In the genomic region with DNA sequence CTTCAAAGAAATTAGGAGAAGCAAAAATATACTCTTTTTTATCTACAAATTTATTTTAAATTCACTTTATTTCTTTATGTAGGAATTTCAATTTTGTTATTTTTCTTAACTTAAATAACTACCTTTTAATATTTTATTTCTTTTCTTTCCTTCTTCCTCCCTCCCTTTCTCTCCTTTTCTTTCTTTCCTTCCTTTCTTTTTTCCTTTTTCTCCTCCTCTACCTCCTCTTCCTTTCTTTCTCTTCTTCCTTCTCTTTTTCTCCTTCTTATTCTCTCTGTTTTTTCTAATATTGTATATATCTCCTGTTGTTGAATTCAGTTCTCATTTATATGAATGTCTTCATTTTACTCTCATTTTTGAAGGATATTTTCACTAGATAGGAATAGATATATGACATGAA, we compare ENCODE assay signal across 38 cellular contexts.
"Had no signal": no experiment of that assay in that cellular context is flagged by ENCODE, and none has a peak within 500 bp of the region (broad histone marks: within the 10 kb centered on the region; RNA-seq: fewer than 3 reads in every experiment).

No MANE protein-coding gene starts in this region.

- H3K36me3 Mint-ChIP-seq: activated CD4-positive, alpha-beta memory T cell treated with anti-CD3 and anti-CD28 coated beads for 36 hours; activated naive CD4-positive, alpha-beta T cell treated with anti-CD3 and anti-CD28 coated beads, Interleukin-2, amount 10 ng/mL, durations not matched to agents 7 days and 5 days; activated naive CD4-positive, alpha-beta T cell treated with anti-CD3 and anti-CD28 coated beads, Interleukin-2, amount 50 U/mL, for 24 hours; activated naive CD8-positive, alpha-beta T cell; activated naive CD8-positive, alpha-beta T cell treated with anti-CD3 and anti-CD28 coated beads, Interleukin-2, amount 10 ng/mL, durations not matched to agents 7 days and 5 days had no signal

- ATAC-seq: activated CD8-positive, alpha-beta T cell treated with anti-CD3 and anti-CD28 coated beads for 36 hours; activated naive CD8-positive, alpha-beta T cell treated with anti-CD3 and anti-CD28 coated beads, Interleukin-2, amount 50 U/mL, for 24 hours; activated T-cell treated with anti-CD3 and anti-CD28 coated beads, Interleukin-2, amount 50 U/mL, for 4 hours; activated T-cell treated with anti-CD3 and anti-CD28 coated beads, Interleukin-2, amount 50 U/mL, for 72 hours had no signal

- H3K9me3 Mint-ChIP-seq: activated CD4-positive, alpha-beta T cell treated with anti-CD3 and anti-CD28 coated beads, Interleukin-2, amount 10 ng/mL, durations not matched to agents 24 days and 14 days; activated CD8-positive, alpha-beta T cell treated with anti-CD3 and anti-CD28 coated beads for 36 hours; activated naive CD4-positive, alpha-beta T cell treated with anti-CD3 and anti-CD28 coated beads, Interleukin-2, amount 10 ng/mL, durations not matched to agents 7 days and 5 days; activated naive CD8-positive, alpha-beta T cell treated with anti-CD3 and anti-CD28 coated beads, Interleukin-2, amount 50 U/mL, for 24 hours had no signal

- H3K4me3 ChIP-seq: ascending aorta, cardiac muscle cell had no signal

- DNase-seq: activated B cell treated with CpG ODN at 0.5 μM for 24 hours; activated CD4-positive, alpha-beta memory T cell treated with anti-CD3 and anti-CD28 coated beads for 36 hours; activated CD4-positive, alpha-beta T cell treated with anti-CD3 and anti-CD28 coated beads for 4 hours; activated CD4-positive, alpha-beta T cell treated with anti-CD3 and anti-CD28 coated beads, Interleukin-2, amount 10 ng/mL, durations not matched to agents 24 days and 14 days; activated CD4-positive, alpha-beta T cell treated with anti-CD3 and anti-CD28 coated beads, Interleukin-2, amount 50 U/mL, for 1 hour; activated CD4-positive, alpha-beta T cell treated with anti-CD3 and anti-CD28 coated beads, Interleukin-2, amount 50 U/mL, for 4 hours; activated CD4-positive, CD25-positive, alpha-beta regulatory T cell treated with anti-CD3 and anti-CD28 coated beads, Interleukin-2, amount 50 U/mL, for 72 hours; activated CD8-positive, alpha-beta memory T cell treated with anti-CD3 and anti-CD28 coated beads, Interleukin-2, amount 50 U/mL, for 4 hours; activated CD8-positive, alpha-beta T cell treated with anti-CD3 and anti-CD28 coated beads for 36 hours; activated effector memory CD4-positive, alpha-beta T cell treated with Interleukin-2 at 50 U/mL for 16 hours; activated gamma-delta T cell; activated naive CD4-positive, alpha-beta T cell treated with anti-CD3 and anti-CD28 coated beads, Interleukin-2, amount 10 ng/mL, durations not matched to agents 7 days and 5 days; activated naive CD4-positive, alpha-beta T cell treated with Interleukin-2 at 50 U/mL for 16 hours; activated naive CD8-positive, alpha-beta T cell treated with anti-CD3 and anti-CD28 coated beads, Interleukin-2, amount 10 ng/mL, durations not matched to agents 7 days and 5 days; activated naive CD8-positive, alpha-beta T cell treated with anti-CD3 and anti-CD28 coated beads, Interleukin-2, amount 50 U/mL, for 24 hours; activated T-cell treated with anti-CD3 and anti-CD28 coated beads for 4 hours; activated T-cell treated with anti-CD3 and anti-CD28 coated beads, Interleukin-2, amount 50 U/mL, for 1 hour; activated T-cell treated with anti-CD3 and anti-CD28 coated beads, Interleukin-2, amount 50 U/mL, for 4 hours; activated T-cell treated with anti-CD3 and anti-CD28 coated beads, Interleukin-2, amount 50 U/mL, for 72 hours; amygdala; anterior cingulate cortex; caudate nucleus; cerebellar nuclear complex; T-helper 1 cell; T-helper 2 cell; T-helper 9 cell had no signal

- H3K27ac ChIP-seq: ascending aorta, cardiac muscle cell, VCaP had no signal

- H3K4me1 ChIP-seq: ascending aorta had no signal

- H3K27me3 ChIP-seq: ascending aorta, cardiac muscle cell had no signal

- H3K27ac Mint-ChIP-seq: activated B cell treated with CpG ODN at 0.5 μM for 24 hours; activated CD4-positive, alpha-beta memory T cell treated with anti-CD3 and anti-CD28 coated beads for 36 hours; activated CD4-positive, alpha-beta T cell treated with anti-CD3 and anti-CD28 coated beads, Interleukin-2, amount 10 ng/mL, durations not matched to agents 24 days and 14 days; activated CD8-positive, alpha-beta T cell treated with anti-CD3 and anti-CD28 coated beads for 36 hours; activated naive CD4-positive, alpha-beta T cell treated with anti-CD3 and anti-CD28 coated beads, Interleukin-2, amount 10 ng/mL, durations not matched to agents 7 days and 5 days; activated naive CD4-positive, alpha-beta T cell treated with anti-CD3 and anti-CD28 coated beads, Interleukin-2, amount 50 U/mL, for 24 hours; activated naive CD8-positive, alpha-beta T cell; activated naive CD8-positive, alpha-beta T cell treated with anti-CD3 and anti-CD28 coated beads, Interleukin-2, amount 10 ng/mL, durations not matched to agents 7 days and 5 days; activated naive CD8-positive, alpha-beta T cell treated with anti-CD3 and anti-CD28 coated beads, Interleukin-2, amount 50 U/mL, for 24 hours; activated T-cell treated with anti-CD3 and anti-CD28 coated beads, Interleukin-2, amount 50 U/mL, for 72 hours; activated T-helper 2 cell treated with anti-CD3 and anti-CD28 coated beads, Interferon-gamma antibody, Interleukin-2, Interleukin-4, amounts not matched to agents 10 μg/mL and 5 μg/mL and 100 μg/mL, durations not matched to agents 14 hours and 24 hours and 36 hours; brain; T-helper 1 cell treated with Interleukin-12 subunit alpha and Interleukin-12 subunit beta and Interleukin-4 antibody, amounts not matched to agents 30 μg/mL and 1 μg/mL, for 36 hours; T-helper 2 cell treated with Interferon-gamma antibody and Interleukin-4, amounts not matched to agents 5 μg/mL and 100 μg/mL, for 36 hours had no signal

- H3K4me1 Mint-ChIP-seq: activated B cell treated with CpG ODN at 0.5 μM for 24 hours; activated CD4-positive, alpha-beta T cell treated with anti-CD3 and anti-CD28 coated beads, Interleukin-2, amount 10 ng/mL, durations not matched to agents 24 days and 14 days; activated naive CD4-positive, alpha-beta T cell treated with anti-CD3 and anti-CD28 coated beads, Interleukin-2, amount 10 ng/mL, durations not matched to agents 7 days and 5 days; activated naive CD4-positive, alpha-beta T cell treated with anti-CD3 and anti-CD28 coated beads, Interleukin-2, amount 50 U/mL, for 24 hours; activated naive CD8-positive, alpha-beta T cell treated with anti-CD3 and anti-CD28 coated beads, Interleukin-2, amount 10 ng/mL, durations not matched to agents 7 days and 5 days; activated naive CD8-positive, alpha-beta T cell treated with anti-CD3 and anti-CD28 coated beads, Interleukin-2, amount 50 U/mL, for 24 hours; central memory CD8-positive, alpha-beta T cell had no signal

- FAIRE-seq: bronchial epithelial cell, TTC549 had no signal

- H3K36me3 ChIP-seq: ascending aorta, cardiac muscle cell had no signal

- H3K4me3 Mint-ChIP-seq: activated B cell treated with CpG ODN at 0.5 μM for 24 hours; activated CD4-positive, alpha-beta memory T cell treated with anti-CD3 and anti-CD28 coated beads for 36 hours; activated CD4-positive, alpha-beta T cell treated with anti-CD3 and anti-CD28 coated beads, Interleukin-2, amount 10 ng/mL, durations not matched to agents 24 days and 14 days; activated CD8-positive, alpha-beta T cell treated with anti-CD3 and anti-CD28 coated beads for 36 hours; activated naive CD4-positive, alpha-beta T cell treated with anti-CD3 and anti-CD28 coated beads, Interleukin-2, amount 10 ng/mL, durations not matched to agents 7 days and 5 days; activated naive CD4-positive, alpha-beta T cell treated with anti-CD3 and anti-CD28 coated beads, Interleukin-2, amount 50 U/mL, for 24 hours; activated naive CD8-positive, alpha-beta T cell; activated naive CD8-positive, alpha-beta T cell treated with anti-CD3 and anti-CD28 coated beads, Interleukin-2, amount 10 ng/mL, durations not matched to agents 7 days and 5 days; activated naive CD8-positive, alpha-beta T cell treated with anti-CD3 and anti-CD28 coated beads, Interleukin-2, amount 50 U/mL, for 24 hours; activated T-cell treated with anti-CD3 and anti-CD28 coated beads, Interleukin-2, amount 50 U/mL, for 4 hours; activated T-cell treated with anti-CD3 and anti-CD28 coated beads, Interleukin-2, amount 50 U/mL, for 72 hours; brain; central memory CD8-positive, alpha-beta T cell; T-helper 1 cell treated with Interleukin-12 subunit alpha and Interleukin-12 subunit beta and Interleukin-4 antibody, amounts not matched to agents 30 μg/mL and 1 μg/mL, for 36 hours; T-helper 2 cell treated with Interferon-gamma antibody and Interleukin-4, amounts not matched to agents 5 μg/mL and 100 μg/mL, for 36 hours had no signal

- H3K27me3 Mint-ChIP-seq: activated B cell treated with CpG ODN at 0.5 μM for 24 hours; activated CD4-positive, alpha-beta memory T cell treated with anti-CD3 and anti-CD28 coated beads for 36 hours; activated CD4-positive, alpha-beta T cell treated with anti-CD3 and anti-CD28 coated beads, Interleukin-2, amount 10 ng/mL, durations not matched to agents 24 days and 14 days; activated CD8-positive, alpha-beta T cell treated with anti-CD3 and anti-CD28 coated beads for 36 hours; activated naive CD4-positive, alpha-beta T cell treated with anti-CD3 and anti-CD28 coated beads, Interleukin-2, amount 10 ng/mL, durations not matched to agents 7 days and 5 days; activated naive CD4-positive, alpha-beta T cell treated with anti-CD3 and anti-CD28 coated beads, Interleukin-2, amount 50 U/mL, for 24 hours; activated naive CD8-positive, alpha-beta T cell; activated naive CD8-positive, alpha-beta T cell treated with anti-CD3 and anti-CD28 coated beads, Interleukin-2, amount 10 ng/mL, durations not matched to agents 7 days and 5 days; activated naive CD8-positive, alpha-beta T cell treated with anti-CD3 and anti-CD28 coated beads, Interleukin-2, amount 50 U/mL, for 24 hours; central memory CD8-positive, alpha-beta T cell had no signal
